Comparison of ENCODE assay signal across 22 cellular contexts in genomic region chr4:186586190-186586589, GRCh38. TPM values are rescaled to one million over a fixed set of nuclear protein-coding genes. Genes with fewer than 3 reads are reported as not detected.
"Had no signal": no experiment of that assay in that cellular context is flagged by ENCODE, and none has a peak within 500 bp of the region (broad histone marks: within the 10 kb centered on the region; RNA-seq: fewer than 3 reads in every experiment).

No MANE protein-coding gene starts in this region.

- H3K27me3 Mint-ChIP-seq: activated CD4-positive, alpha-beta memory T cell treated with anti-CD3 and anti-CD28 coated beads, Interleukin-2, amount 10 ng/mL, durations not matched to agents 7 days and 5 days had no signal

- H3K27me3 ChIP-seq: transverse colon, vagina had no signal

- H3K36me3 Mint-ChIP-seq: activated naive CD4-positive, alpha-beta T cell treated with anti-CD3 and anti-CD28 coated beads, Interleukin-2, amount 50 U/mL, for 72 hours; naive B cell had no signal

- H3K27ac ChIP-seq: transverse colon, vagina, VCaP had no signal

- H3K4me2 ChIP-seq: smooth muscle cell had no signal

- DNase-seq: activated CD4-positive, alpha-beta memory T cell treated with anti-CD3 and anti-CD28 coated beads, Interleukin-2, amount 10 ng/mL, durations not matched to agents 7 days and 5 days; activated effector memory CD4-positive, alpha-beta T cell treated with anti-CD3 and anti-CD28 coated beads, Interleukin-2, amount 50 U/mL, for 16 hours; activated T-cell treated with anti-CD3 and anti-CD28 coated beads, Interleukin-2, amount 50 U/mL, for 24 hours; caudate nucleus; cortex of kidney; effector CD8-positive, alpha-beta T cell; foreskin melanocyte; left colon; mammary epithelial cell; naive B cell; posterior cingulate gyrus; retina; stimulated activated naive CD8-positive, alpha-beta T cell treated with anti-CD3 and anti-CD28 coated beads, Interleukin-15, Interleukin-2, amounts not matched to agents 100 U/mL and 50 U/mL, for 24 hours; transverse colon had no signal

- ATAC-seq: activated naive CD4-positive, alpha-beta T cell treated with anti-CD3 and anti-CD28 coated beads, Interleukin-2, amount 50 U/mL, for 72 hours; left colon; SK-N-SH treated with all-trans-retinoic acid at 6 μM for 48 hours; stimulated activated naive CD8-positive, alpha-beta T cell treated with anti-CD3 and anti-CD28 coated beads, Interleukin-15, Interleukin-2, amounts not matched to agents 100 U/mL and 50 U/mL, for 24 hours had no signal

- H3K9me3 ChIP-seq: transverse colon, vagina had no signal

- H3K4me1 ChIP-seq: transverse colon, vagina had no signal

- H3K27ac Mint-ChIP-seq: activated CD4-positive, alpha-beta memory T cell treated with anti-CD3 and anti-CD28 coated beads, Interleukin-2, amount 10 ng/mL, durations not matched to agents 7 days and 5 days; activated naive CD4-positive, alpha-beta T cell treated with anti-CD3 and anti-CD28 coated beads, Interleukin-2, amount 50 U/mL, for 72 hours; activated T-cell treated with anti-CD3 and anti-CD28 coated beads, Interleukin-2, amount 50 U/mL, for 24 hours had no signal

- H3K4me3 ChIP-seq: smooth muscle cell, transverse colon, vagina had no signal

- H3K4me1 Mint-ChIP-seq: activated CD4-positive, alpha-beta memory T cell treated with anti-CD3 and anti-CD28 coated beads, Interleukin-2, amount 10 ng/mL, durations not matched to agents 7 days and 5 days; naive B cell had no signal

- H3K4me3 Mint-ChIP-seq: activated CD4-positive, alpha-beta memory T cell treated with anti-CD3 and anti-CD28 coated beads, Interleukin-2, amount 10 ng/mL, durations not matched to agents 7 days and 5 days; activated T-cell treated with anti-CD3 and anti-CD28 coated beads, Interleukin-2, amount 50 U/mL, for 24 hours; naive B cell had no signal

RNA-seq across cellular contexts. Expression of gene MTNR1A, which starts 30.8 kb away (rescaled TPM):
- total RNA-seq: activated CD4-positive, alpha-beta memory T cell treated with anti-CD3 and anti-CD28 coated beads, Interleukin-2, amount 10 ng/mL, durations not matched to agents 7 days and 5 days; activated naive CD4-positive, alpha-beta T cell treated with anti-CD3 and anti-CD28 coated beads, Interleukin-2, amount 50 U/mL, for 72 hours; endothelial cell of umbilical vein; mononuclear cell; smooth muscle cell; T-helper 1 cell treated with Interleukin-12 subunit alpha and Interleukin-12 subunit beta and Interleukin-4 antibody, amounts not matched to agents 30 ng/mL and 1 ng/mL, for 36 hours; vagina had no signal
- polyA plus RNA-seq: endothelial cell of umbilical vein, smooth muscle cell had no signal
